ENCODE assay signal across 25 cellular contexts in the genomic region with DNA sequence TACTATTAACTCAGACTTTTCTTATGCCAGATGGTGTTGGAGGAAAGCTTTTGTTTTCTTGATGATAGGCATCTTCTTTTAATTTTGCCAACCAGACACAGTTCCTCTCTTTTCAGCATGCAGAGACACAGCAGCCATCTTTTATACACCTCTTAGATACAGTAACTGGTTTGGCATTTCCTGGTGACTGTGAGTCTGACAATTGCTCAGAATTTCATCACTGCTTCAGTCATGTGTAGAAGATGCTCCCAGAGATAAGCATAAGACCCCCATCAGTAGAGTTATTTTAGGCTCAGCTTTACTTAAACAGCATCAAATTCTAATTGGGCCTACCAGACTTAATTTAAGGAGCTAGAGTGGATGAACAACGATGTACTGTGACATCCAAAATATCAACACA.
DNase-seq lines count a peak whose midpoint lies in the region; ATAC-seq, FAIRE-seq and TF ChIP-seq lines count a peak whose summit lies in the region.
"Had no signal": no experiment of that assay in that cellular context is flagged by ENCODE, and none has a peak within 500 bp of the region (broad histone marks: within the 10 kb centered on the region; RNA-seq: fewer than 3 reads in every experiment).

No MANE protein-coding gene starts in this region.

- H3K27ac Mint-ChIP-seq in activated CD8-positive, alpha-beta memory T cell treated with anti-CD3 and anti-CD28 coated beads, Interleukin-2, amount 10 ng/mL, durations not matched to agents 7 days and 5 days = no peak overlapping the region
- H3K27ac Mint-ChIP-seq: activated CD4-positive, alpha-beta T cell treated with anti-CD3 and anti-CD28 coated beads for 36 hours; activated naive CD8-positive, alpha-beta T cell treated with anti-CD3 and anti-CD28 coated beads for 36 hours; activated T-helper 2 cell treated with anti-CD3 and anti-CD28 coated beads, Interferon-gamma antibody, Interleukin-2, Interleukin-4, amounts not matched to agents 10 μg/mL and 5 μg/mL and 100 μg/mL, durations not matched to agents 14 hours and 24 hours and 36 hours; CD4-positive, alpha-beta memory T cell; memory B cell; naive thymus-derived CD4-positive, alpha-beta T cell had no signal

- no peak for ATAC-seq in activated CD8-positive, alpha-beta memory T cell treated with anti-CD3 and anti-CD28 coated beads, Interleukin-2, amount 10 ng/mL, durations not matched to agents 7 days and 5 days
- no peak for ATAC-seq in right cardiac atrium
- ATAC-seq: A549; activated CD4-positive, alpha-beta T cell treated with anti-CD3 and anti-CD28 coated beads for 36 hours; K562; naive thymus-derived CD4-positive, alpha-beta T cell; right lobe of liver had no signal

- H3K9me3 ChIP-seq in keratinocyte (ENCODE audit: control insufficient read depth, low read depth, low read length) (no peaks in the 10 kb centered on the region), vagina (no peaks in the 10 kb centered on the region), right cardiac atrium (ENCODE audit: control insufficient read depth, low read length) (no peaks in the 10 kb centered on the region)
- H3K9me3 ChIP-seq: A549, right lobe of liver had no signal

- CTCF ChIA-PET in AG04449 (lab: Yijun Ruan, JAX) = no interaction called here
- CTCF ChIA-PET in activated CD8-positive, alpha-beta memory T cell treated with anti-CD3 and anti-CD28 coated beads, Interleukin-2, amount 10 ng/mL, durations not matched to agents 7 days and 5 days (lab: Charles Lee) = no interaction called here

- dilution Hi-C loops in keratinocyte (cut with MboI; ENCODE audit: extremely low pct_ligation_motif_present, low sequenced_read_pairs) = no loop called here

- peak overlapping the region; percentile 30 for H2AFZ ChIP-seq in keratinocyte (ENCODE audit: control insufficient read depth, low read length)

- no peaks in the 10 kb centered on the region for H3K79me2 ChIP-seq in keratinocyte (ENCODE audit: control insufficient read depth, insufficient read depth, low read length)

- H3K36me3 Mint-ChIP-seq in activated CD8-positive, alpha-beta memory T cell treated with anti-CD3 and anti-CD28 coated beads, Interleukin-2, amount 10 ng/mL, durations not matched to agents 7 days and 5 days = no peaks in the 10 kb centered on the region
- H3K36me3 Mint-ChIP-seq: activated naive CD8-positive, alpha-beta T cell treated with anti-CD3 and anti-CD28 coated beads for 36 hours; brain; CD4-positive, alpha-beta memory T cell; memory B cell; naive thymus-derived CD4-positive, alpha-beta T cell had no signal

- POLR2A ChIA-PET in AG04449 (lab: Yijun Ruan, JAX) = interaction anchor here (0.6 kb wide), 1 partner anchor 400 kb away, joined by 3 read pairs; no protein-coding TSS in a partner anchor

- H3K27me3 ChIP-seq in keratinocyte (ENCODE audit: control insufficient read depth, extremely low read depth, insufficient read depth, low read length) (no peaks in the 10 kb centered on the region), vagina (no peaks in the 10 kb centered on the region), right cardiac atrium (ENCODE audit: control insufficient read depth, insufficient read depth) (no peaks in the 10 kb centered on the region)
- H3K27me3 ChIP-seq: right lobe of liver had no signal

- H3K36me3 ChIP-seq in keratinocyte (ENCODE audit: control insufficient read depth in 2 of 2, extremely low read depth in 1 of 2, insufficient read depth in 2 of 2, low read length in 2 of 2) (no peaks in the 10 kb centered on the region), vagina (no peaks in the 10 kb centered on the region)
- H3K36me3 ChIP-seq: right lobe of liver had no signal

- no peak for TF ChIP-seq CTCF in AG04449 (IDR thresholded peaks at IDR 0.05; ENCODE audit: insufficient read depth, low read length, missing control alignments)
- TF ChIP-seq CTCF in keratinocyte (optimal IDR thresholded peaks at IDR 0.05 in 1 of 3, IDR thresholded peaks at IDR 0.05 in 1 of 3, conservative IDR thresholded peaks at IDR 0.05 in 1 of 3; ENCODE audit: extremely low read depth in 1 of 3, insufficient read depth in 2 of 3, low read length in 3 of 3) = no peak
- no peak for TF ChIP-seq CTCF in vagina (IDR thresholded peaks at IDR 0.05)

- TF ChIP-seq POLR2A in H54 (IDR thresholded peaks at IDR 0.05; ENCODE audit: low read depth, low read length) (no peak), vagina (IDR thresholded peaks at IDR 0.05) (no peak)

- WGBS in right cardiac atrium = 92% methylated on average over 1 of the region's 1 CpG

- H3K4me3 Mint-ChIP-seq in activated CD8-positive, alpha-beta memory T cell treated with anti-CD3 and anti-CD28 coated beads, Interleukin-2, amount 10 ng/mL, durations not matched to agents 7 days and 5 days = no peak overlapping the region
- H3K4me3 Mint-ChIP-seq: activated CD4-positive, alpha-beta T cell treated with anti-CD3 and anti-CD28 coated beads for 36 hours; activated naive CD8-positive, alpha-beta T cell treated with anti-CD3 and anti-CD28 coated beads for 36 hours; brain; CD4-positive, alpha-beta memory T cell; memory B cell; naive thymus-derived CD4-positive, alpha-beta T cell had no signal

- no peaks in the 10 kb centered on the region for H3K4me1 ChIP-seq in keratinocyte (ENCODE audit: control insufficient read depth, extremely low read depth, insufficient read depth, low read length)
- no peaks in the 10 kb centered on the region for H3K4me1 ChIP-seq in vagina
- no peaks in the 10 kb centered on the region for H3K4me1 ChIP-seq in right cardiac atrium (ENCODE audit: control insufficient read depth, insufficient read depth, low read length)
- H3K4me1 ChIP-seq: A549, right lobe of liver had no signal

- H3K27me3 Mint-ChIP-seq in activated CD8-positive, alpha-beta memory T cell treated with anti-CD3 and anti-CD28 coated beads, Interleukin-2, amount 10 ng/mL, durations not matched to agents 7 days and 5 days = no peaks in the 10 kb centered on the region
- H3K27me3 Mint-ChIP-seq: activated CD4-positive, alpha-beta T cell treated with anti-CD3 and anti-CD28 coated beads for 36 hours; activated naive CD8-positive, alpha-beta T cell treated with anti-CD3 and anti-CD28 coated beads for 36 hours; brain; CD4-positive, alpha-beta memory T cell; memory B cell had no signal

- H3K9ac ChIP-seq in keratinocyte (ENCODE audit: control insufficient read depth, extremely low read depth, insufficient read depth, low read length) = no peak overlapping the region

- DNase-seq in AG04449 (ENCODE audit: low read depth, low spot score) = peak; percentile 29
- DNase-seq in H54 (ENCODE audit: insufficient read length, low spot score) = no peak
- DNase-seq in amniotic epithelial cell (ENCODE audit: low read depth) = peak; percentile 3
- no peak for DNase-seq in keratinocyte (ENCODE audit: low read depth, low spot score)
- DNase-seq in activated CD8-positive, alpha-beta memory T cell treated with anti-CD3 and anti-CD28 coated beads, Interleukin-2, amount 10 ng/mL, durations not matched to agents 7 days and 5 days = no peak
- no peak for DNase-seq in vagina (ENCODE audit: extremely low spot score in 2 of 2)
- DNase-seq in right cardiac atrium = no peak
- DNase-seq in activated CD8-positive, alpha-beta memory T cell treated with anti-CD3 and anti-CD28 coated beads for 24 hours = no peak
- DNase-seq: activated CD4-positive, alpha-beta T cell treated with anti-CD3 and anti-CD28 coated beads for 36 hours; activated naive CD8-positive, alpha-beta T cell treated with anti-CD3 and anti-CD28 coated beads for 36 hours; CD4-positive, alpha-beta memory T cell; DMS79; effector memory CD4-positive, alpha-beta T cell; naive thymus-derived CD4-positive, alpha-beta T cell; NCI-H146; NCI-H69; right lobe of liver; Right ventricle myocardium superior; substantia nigra had no signal

- no peak overlapping the region for H3K4me2 ChIP-seq in keratinocyte (ENCODE audit: control insufficient read depth, extremely low read depth, insufficient read depth, low read depth, low read length)
- H3K4me2 ChIP-seq: A549 had no signal

- FAIRE-seq in H54 (lab: Jason Lieb, UNC) = peak; percentile 30
- no peak for FAIRE-seq in keratinocyte (lab: Jason Lieb, UNC)
- FAIRE-seq: A549, K562, TTC549 had no signal

- no peaks in the 10 kb centered on the region for H4K20me1 ChIP-seq in keratinocyte (ENCODE audit: control insufficient read depth, extremely low read depth, insufficient read depth, low read length)

- H3K9me1 ChIP-seq in keratinocyte (ENCODE audit: control insufficient read depth, extremely low read depth, insufficient read depth, low read length) = no peaks in the 10 kb centered on the region

- H3K4me3 ChIP-seq in AG04449 (ENCODE audit: low read depth, low read length) (no peak overlapping the region), keratinocyte (ENCODE audit: control insufficient read depth in 2 of 3, extremely low read depth in 1 of 3, insufficient read depth in 2 of 3, low read depth in 1 of 3, low read length in 3 of 3) (no peak overlapping the region), vagina (no peak overlapping the region), right cardiac atrium (ENCODE audit: low read length) (no peak overlapping the region)
- H3K4me3 ChIP-seq: A549, K562, right lobe of liver had no signal

- no peaks in the 10 kb centered on the region for H3K4me1 Mint-ChIP-seq in activated CD8-positive, alpha-beta memory T cell treated with anti-CD3 and anti-CD28 coated beads, Interleukin-2, amount 10 ng/mL, durations not matched to agents 7 days and 5 days
- H3K4me1 Mint-ChIP-seq: activated CD4-positive, alpha-beta T cell treated with anti-CD3 and anti-CD28 coated beads for 36 hours; activated naive CD8-positive, alpha-beta T cell treated with anti-CD3 and anti-CD28 coated beads for 36 hours; CD4-positive, alpha-beta memory T cell; memory B cell; naive thymus-derived CD4-positive, alpha-beta T cell had no signal

- peaks cover 7% of the 10 kb centered on the region for H3K9me3 Mint-ChIP-seq in activated CD8-positive, alpha-beta memory T cell treated with anti-CD3 and anti-CD28 coated beads, Interleukin-2, amount 10 ng/mL, durations not matched to agents 7 days and 5 days (ENCODE audit: low read depth)
- H3K9me3 Mint-ChIP-seq: activated naive CD8-positive, alpha-beta T cell treated with anti-CD3 and anti-CD28 coated beads for 36 hours; memory B cell had no signal

- no peak overlapping the region for H3K27ac ChIP-seq in keratinocyte (ENCODE audit: control insufficient read depth, insufficient read depth, low read length)
- no peak overlapping the region for H3K27ac ChIP-seq in vagina
- no peak overlapping the region for H3K27ac ChIP-seq in right cardiac atrium (ENCODE audit: low read length)
- H3K27ac ChIP-seq: A549, right lobe of liver had no signal

- intact Hi-C loops in vagina (cut with DNase I) (no loop called here), right cardiac atrium (cut with DNase I) (no loop called here)

Comparison
In these comparisons a context has a peak if more than half of its experiments do, and no peak if none do; other contexts are left out.
1. DNase-seq: peak in AG04449 (single experiment) and amniotic epithelial cell (single experiment); none in H54 (single experiment), keratinocyte (single experiment), activated CD8-positive, alpha-beta memory T cell treated with anti-CD3 and anti-CD28 coated beads, Interleukin-2, amount 10 ng/mL, durations not matched to agents 7 days and 5 days (single experiment), vagina (0 of 2), right cardiac atrium (0 of 3) and activated CD8-positive, alpha-beta memory T cell treated with anti-CD3 and anti-CD28 coated beads for 24 hours (single experiment).